ENCODE assay signal across 8 cellular contexts in the genomic region with DNA sequence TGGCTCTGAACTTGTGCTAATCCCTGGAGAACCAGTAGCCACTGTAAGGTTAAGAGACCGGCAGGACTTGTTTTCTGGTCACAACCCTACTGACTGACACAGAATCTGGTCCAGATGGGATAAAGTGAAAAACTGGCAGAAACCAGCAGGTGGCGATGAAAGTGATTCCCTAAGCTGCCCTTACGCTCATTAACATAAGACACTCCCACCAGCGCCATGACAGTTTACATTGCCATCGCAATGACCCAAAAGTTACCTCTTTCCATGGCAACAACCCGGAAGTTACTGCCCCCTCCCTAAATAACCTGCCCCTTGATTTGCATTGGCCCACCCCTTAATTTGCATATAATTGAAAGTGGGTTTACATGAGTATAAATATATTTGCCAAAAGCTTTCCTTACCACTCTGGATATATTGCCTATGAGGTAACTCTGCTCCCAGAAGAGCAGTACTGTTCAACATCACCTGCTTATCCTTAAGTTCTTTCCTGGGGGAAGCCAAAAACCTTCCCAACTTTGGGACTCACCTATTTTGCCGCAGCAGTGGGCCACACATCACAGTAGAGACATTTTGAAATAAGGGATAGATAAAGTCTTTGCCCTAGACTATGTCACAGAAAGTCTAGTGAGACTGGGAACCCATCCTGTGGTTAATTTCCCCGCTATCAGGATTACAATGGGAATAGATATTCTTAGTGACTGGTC. TPM values are rescaled to one million over a fixed set of nuclear protein-coding genes. Genes with fewer than 3 reads are reported as not detected.
DNase-seq lines count a peak whose midpoint lies in the region; ATAC-seq and TF ChIP-seq lines count a peak whose summit lies in the region.

No MANE protein-coding gene starts in this region.

- no peak overlapping the region for H3K27ac ChIP-seq in iPS DF 6.9 (ENCODE audit: low read length)

- no peaks in the 10 kb centered on the region for H3K36me3 ChIP-seq in iPS DF 6.9 (ENCODE audit: control insufficient read depth, insufficient read depth, low read length)

- H3K9me3 ChIP-seq in iPS DF 6.9 (ENCODE audit: control insufficient read depth, insufficient read depth, low read length), result no peaks in the 10 kb centered on the region

- H3K36me3 Mint-ChIP-seq in activated T-cell treated with anti-CD3 and anti-CD28 coated beads, Interleukin-2, amount 50 U/mL, for 4 hours (ENCODE audit: insufficient read depth), result no peaks in the 10 kb centered on the region
- no peaks in the 10 kb centered on the region for H3K36me3 Mint-ChIP-seq in activated CD4-positive, alpha-beta memory T cell treated with anti-CD3 and anti-CD28 coated beads for 36 hours

- POLR2A ChIA-PET in activated CD4-positive, alpha-beta memory T cell treated with anti-CD3 and anti-CD28 coated beads for 36 hours (lab: Charles Lee), result no interaction called here

- intact Hi-C loops in activated CD4-positive, alpha-beta memory T cell treated with anti-CD3 and anti-CD28 coated beads for 36 hours (cut with micrococcal nuclease), result no loop called here

- H3K27me3 Mint-ChIP-seq in activated T-cell treated with anti-CD3 and anti-CD28 coated beads, Interleukin-2, amount 50 U/mL, for 4 hours (ENCODE audit: low read depth), result no peaks in the 10 kb centered on the region
- H3K27me3 Mint-ChIP-seq in activated CD4-positive, alpha-beta memory T cell treated with anti-CD3 and anti-CD28 coated beads for 36 hours, result peaks cover 2% of the 10 kb centered on the region

- no CpG with 5 or more reads among the region's 8 CpGs for WGBS in iPS DF 6.9 (ENCODE audit: insufficient coverage, insufficient read length)

- no peaks in the 10 kb centered on the region for H3K9me3 Mint-ChIP-seq in activated T-cell treated with anti-CD3 and anti-CD28 coated beads, Interleukin-2, amount 50 U/mL, for 4 hours
- no peaks in the 10 kb centered on the region for H3K9me3 Mint-ChIP-seq in activated CD4-positive, alpha-beta memory T cell treated with anti-CD3 and anti-CD28 coated beads for 36 hours

- H3K4me3 Mint-ChIP-seq in activated T-cell treated with anti-CD3 and anti-CD28 coated beads, Interleukin-2, amount 50 U/mL, for 4 hours, result no peak overlapping the region
- no peak overlapping the region for H3K4me3 Mint-ChIP-seq in activated CD4-positive, alpha-beta memory T cell treated with anti-CD3 and anti-CD28 coated beads for 36 hours

- no peak for DNase-seq in activated T-cell treated with anti-CD3 and anti-CD28 coated beads, Interleukin-2, amount 50 U/mL, for 4 hours
- DNase-seq in activated T-cell treated with anti-CD3 and anti-CD28 coated beads, Interleukin-2, amount 50 U/mL, for 1 hour, result no peak
- DNase-seq in M059J (ENCODE audit: low read depth) (peak; percentile 30), iPS DF 6.9 (ENCODE audit: low read depth, low spot score) (peak; percentile 88), activated gamma-delta T cell treated with Interleukin-2 at 50 U/mL for 16 hours (no peak), omental fat pad (ENCODE audit: low spot score) (no peak), OCI-M2 (lab: John Stamatoyannopoulos, UW; ENCODE audit: unreplicated experiment) (no peak)
- peak; percentile 32 for DNase-seq in activated CD4-positive, alpha-beta memory T cell treated with anti-CD3 and anti-CD28 coated beads for 36 hours

- peaks cover 2% of the 10 kb centered on the region; the same call in 1 of the 2 replicates for H3K4me1 ChIP-seq in iPS DF 6.9 (ENCODE audit: control insufficient read depth, insufficient read depth, low read length)

- H3K27me3 ChIP-seq in iPS DF 6.9 (ENCODE audit: control insufficient read depth, insufficient read depth, low read length), result no peaks in the 10 kb centered on the region; the same call in 1 of the 2 replicates

- peak; percentile 21 to 46 for ATAC-seq in activated T-cell treated with anti-CD3 and anti-CD28 coated beads, Interleukin-2, amount 50 U/mL, for 4 hours
- no peak for ATAC-seq in omental fat pad (ENCODE audit: low FRiP score)

- H3K4me1 Mint-ChIP-seq in activated T-cell treated with anti-CD3 and anti-CD28 coated beads, Interleukin-2, amount 50 U/mL, for 4 hours (ENCODE audit: low read depth), result no peaks in the 10 kb centered on the region
- H3K4me1 Mint-ChIP-seq in activated CD4-positive, alpha-beta memory T cell treated with anti-CD3 and anti-CD28 coated beads for 36 hours (ENCODE audit: low read depth), result no peaks in the 10 kb centered on the region

- TF ChIP-seq CTCF in omental fat pad (IDR thresholded peaks at IDR 0.05), result no peak

- no peak overlapping the region for H3K27ac Mint-ChIP-seq in activated CD4-positive, alpha-beta memory T cell treated with anti-CD3 and anti-CD28 coated beads for 36 hours

- CTCF ChIA-PET in activated CD4-positive, alpha-beta memory T cell treated with anti-CD3 and anti-CD28 coated beads for 36 hours (lab: Charles Lee), result no interaction called here

- no peak overlapping the region for H3K4me3 ChIP-seq in iPS DF 6.9 (ENCODE audit: low read length)

RNA-seq across cellular contexts. Expression of gene AFF3, which starts 35.8 kb away (rescaled TPM):
- 1 to 10 TPM; 2.1 to 2.6 (median 2.2) TPM for total RNA-seq in activated T-cell treated with anti-CD3 and anti-CD28 coated beads, Interleukin-2, amount 50 U/mL, for 4 hours
- 2.6 and 3.0 TPM in 2 replicates for total RNA-seq in M059J (2014; rRNA removed; shearing (Covaris generic))
- total RNA-seq in activated CD4-positive, alpha-beta memory T cell treated with anti-CD3 and anti-CD28 coated beads for 36 hours, result under 1 TPM; 0.22 to 0.59 TPM
- 1 to 10 TPM; 1.4 to 6.0 (median 2.7) TPM for total RNA-seq in omental fat pad

Comparison
In these comparisons a context has a peak if more than half of its experiments do, and no peak if none do; other contexts are left out.
1. DNase-seq: peak in M059J (single experiment), activated CD4-positive, alpha-beta memory T cell treated with anti-CD3 and anti-CD28 coated beads for 36 hours (single experiment) and iPS DF 6.9 (single experiment); none in activated T-cell treated with anti-CD3 and anti-CD28 coated beads, Interleukin-2, amount 50 U/mL, for 4 hours (single experiment), activated T-cell treated with anti-CD3 and anti-CD28 coated beads, Interleukin-2, amount 50 U/mL, for 1 hour (single experiment), activated gamma-delta T cell treated with Interleukin-2 at 50 U/mL for 16 hours (single experiment), omental fat pad (single experiment) and OCI-M2 (single experiment).